8 cellular contexts compared by ENCODE assay signal in genomic region chr2:212005077-212005671, GRCh38.
DNase-seq lines count a peak whose midpoint lies in the region; ATAC-seq and TF ChIP-seq lines count a peak whose summit lies in the region.

No MANE protein-coding gene starts in this region.

- TF ChIP-seq RAD21 in Ishikawa (IDR thresholded peaks at IDR 0.05; ENCODE audit: low read depth), result peak; percentile 40

- DNase-seq in G401 (ENCODE audit: low spot score) (peak; percentile 40), left ventricle myocardium superior (peak; percentile 38), ovary (no peak), occipital lobe (lab: John Stamatoyannopoulos, UW) (no peak), foreskin melanocyte (no peak)

- no peak overlapping the region for H3K27ac ChIP-seq in ovary

- H3K27me3 ChIP-seq in ovary, result no peaks in the 10 kb centered on the region

- no peak overlapping the region for H3K4me3 ChIP-seq in ovary

- ATAC-seq in GM21423 (IDR thresholded peaks at IDR 0.05; ENCODE audit: unreplicated experiment) (peak; percentile 88), SK-N-SH treated with all-trans-retinoic acid at 6 μM for 48 hours (peak; percentile 89), left ventricle myocardium superior (peak; percentile 62)

- no peaks in the 10 kb centered on the region for H3K4me1 ChIP-seq in ovary (ENCODE audit: insufficient read depth)

- H3K9me3 ChIP-seq in ovary, result no peaks in the 10 kb centered on the region

- H3K36me3 ChIP-seq in ovary, result no peaks in the 10 kb centered on the region

- WGBS in ovary, 3 donors, result 44 to 51% (median 45%) methylated on average over 6 of the region's 6 CpGs

- no peak for TF ChIP-seq CTCF in ovary (IDR thresholded peaks at IDR 0.05)

- in situ Hi-C loops in G401 (cut with HindIII; ENCODE audit: low sequenced_read_pairs), result no loop called here

- TF ChIP-seq EP300 in Ishikawa (IDR thresholded peaks at IDR 0.05; ENCODE audit: borderline replicate concordance) (no peak), ovary (IDR thresholded peaks at IDR 0.05) (no peak)

- no peak for TF ChIP-seq POLR2A in ovary (IDR thresholded peaks at IDR 0.05)

- intact Hi-C loops in left ventricle myocardium superior (cut with micrococcal nuclease) (loop anchor here (5.0 kb wide), 1 partner anchor 542 kb away; no protein-coding TSS in a partner anchor), ovary (cut with DNase I) (no loop called here)

TF ChIP-seq in Ishikawa, 13 proteins besides CTCF, POLR2A, EP300 and RAD21:
- TF ChIP-seq NFIC (IDR thresholded peaks at IDR 0.05) (no peak), TAF1 (IDR thresholded peaks at IDR 0.05; ENCODE audit: low read depth) (no peak), TEAD4 (IDR thresholded peaks at IDR 0.05) (no peak), FOXM1 (IDR thresholded peaks at IDR 0.05; ENCODE audit: borderline replicate concordance, low read depth) (no peak), TCF12 (IDR thresholded peaks at IDR 0.05; ENCODE audit: low read depth) (no peak), ZBTB7A (IDR thresholded peaks at IDR 0.05; ENCODE audit: low read depth) (no peak), CEBPB (IDR thresholded peaks at IDR 0.05) (no peak), CREB1 (IDR thresholded peaks at IDR 0.05; ENCODE audit: low read depth) (no peak), MAX (IDR thresholded peaks at IDR 0.05) (no peak), YY1 (IDR thresholded peaks at IDR 0.05; ENCODE audit: low read depth) (no peak), EGR1 (IDR thresholded peaks at IDR 0.05) (no peak)
- TF ChIP-seq, protein P1, sequence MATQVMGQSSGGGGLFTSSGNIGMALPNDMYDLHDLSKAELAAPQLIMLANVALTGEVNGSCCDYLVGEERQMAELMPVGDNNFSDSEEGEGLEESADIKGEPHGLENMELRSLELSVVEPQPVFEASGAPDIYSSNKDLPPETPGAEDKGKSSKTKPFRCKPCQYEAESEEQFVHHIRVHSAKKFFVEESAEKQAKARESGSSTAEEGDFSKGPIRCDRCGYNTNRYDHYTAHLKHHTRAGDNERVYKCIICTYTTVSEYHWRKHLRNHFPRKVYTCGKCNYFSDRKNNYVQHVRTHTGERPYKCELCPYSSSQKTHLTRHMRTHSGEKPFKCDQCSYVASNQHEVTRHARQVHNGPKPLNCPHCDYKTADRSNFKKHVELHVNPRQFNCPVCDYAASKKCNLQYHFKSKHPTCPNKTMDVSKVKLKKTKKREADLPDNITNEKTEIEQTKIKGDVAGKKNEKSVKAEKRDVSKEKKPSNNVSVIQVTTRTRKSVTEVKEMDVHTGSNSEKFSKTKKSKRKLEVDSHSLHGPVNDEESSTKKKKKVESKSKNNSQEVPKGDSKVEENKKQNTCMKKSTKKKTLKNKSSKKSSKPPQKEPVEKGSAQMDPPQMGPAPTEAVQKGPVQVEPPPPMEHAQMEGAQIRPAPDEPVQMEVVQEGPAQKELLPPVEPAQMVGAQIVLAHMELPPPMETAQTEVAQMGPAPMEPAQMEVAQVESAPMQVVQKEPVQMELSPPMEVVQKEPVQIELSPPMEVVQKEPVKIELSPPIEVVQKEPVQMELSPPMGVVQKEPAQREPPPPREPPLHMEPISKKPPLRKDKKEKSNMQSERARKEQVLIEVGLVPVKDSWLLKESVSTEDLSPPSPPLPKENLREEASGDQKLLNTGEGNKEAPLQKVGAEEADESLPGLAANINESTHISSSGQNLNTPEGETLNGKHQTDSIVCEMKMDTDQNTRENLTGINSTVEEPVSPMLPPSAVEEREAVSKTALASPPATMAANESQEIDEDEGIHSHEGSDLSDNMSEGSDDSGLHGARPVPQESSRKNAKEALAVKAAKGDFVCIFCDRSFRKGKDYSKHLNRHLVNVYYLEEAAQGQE (IDR thresholded peaks at IDR 0.05; ENCODE audit: low read depth), result no peak
- TF ChIP-seq, protein P2, sequence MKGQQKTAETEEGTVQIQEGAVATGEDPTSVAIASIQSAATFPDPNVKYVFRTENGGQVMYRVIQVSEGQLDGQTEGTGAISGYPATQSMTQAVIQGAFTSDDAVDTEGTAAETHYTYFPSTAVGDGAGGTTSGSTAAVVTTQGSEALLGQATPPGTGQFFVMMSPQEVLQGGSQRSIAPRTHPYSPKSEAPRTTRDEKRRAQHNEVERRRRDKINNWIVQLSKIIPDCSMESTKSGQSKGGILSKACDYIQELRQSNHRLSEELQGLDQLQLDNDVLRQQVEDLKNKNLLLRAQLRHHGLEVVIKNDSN (IDR thresholded peaks at IDR 0.05), result no peak

TF ChIP-seq in SK-N-SH treated with all-trans-retinoic acid at 6 μM for 48 hours, 23 proteins besides CTCF, POLR2A, EP300 and RAD21:
- TF ChIP-seq ZNF70 (CRISPR knock-in tag; IDR thresholded peaks at IDR 0.05) (no peak), CREB5 (CRISPR knock-in tag; IDR thresholded peaks at IDR 0.05; ENCODE audit: low read depth) (no peak)

Comparison
In these comparisons a context has a peak if more than half of its experiments do, and no peak if none do; other contexts are left out.
1. DNase-seq: peak in G401 (single experiment) and left ventricle myocardium superior (single experiment); none in ovary (0 of 5), occipital lobe (single experiment) and foreskin melanocyte (single experiment).
2. Peak in every context shown above with its lines, with median percentiles within 50 percentile points of each other: ATAC-seq.